1 cellular context compared by ENCODE assay signal in the genomic region with DNA sequence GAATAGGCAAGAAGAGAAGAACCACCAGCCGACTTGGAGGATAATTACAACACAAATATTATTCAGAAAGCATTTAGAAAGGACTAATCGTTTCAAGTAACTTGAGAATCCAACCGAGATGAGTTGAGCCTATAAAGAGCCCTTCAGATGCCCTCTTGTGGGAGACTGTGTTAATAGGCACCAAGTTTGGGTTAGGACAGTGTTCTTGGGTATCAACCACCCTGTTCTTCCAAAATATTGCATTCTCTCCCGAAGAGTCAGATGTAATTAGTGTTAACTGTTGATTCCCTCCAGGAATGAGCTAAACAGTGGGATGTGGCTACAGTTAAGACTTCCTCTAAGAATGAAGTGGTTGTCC.
TF ChIP-seq lines count a peak whose summit lies in the region.

No MANE protein-coding gene starts in this region.

TF ChIP-seq in SK-N-SH treated with all-trans-retinoic acid at 6 μM for 48 hours, 23 proteins besides CTCF, POLR2A, EP300 and RAD21 (continued from another document):
- TF ChIP-seq TCF4 (CRISPR knock-in tag; IDR thresholded peaks at IDR 0.05; ENCODE audit: borderline replicate concordance) = no peak
TF ChIP-seq in SK-N-SH treated with all-trans-retinoic acid at 6 μM for 48 hours: peak in this region for 0.
